ENCODE assay signal across 26 cellular contexts in genomic region chr2:145088733-145089132, GRCh38.
"Had no signal": no experiment of that assay in that cellular context is flagged by ENCODE, and none has a peak within 500 bp of the region (broad histone marks: within the 10 kb centered on the region; RNA-seq: fewer than 3 reads in every experiment).

No MANE protein-coding gene starts in this region.

- H3K36me3 ChIP-seq: brain microvascular endothelial cell, pancreas, prostate gland, thoracic aorta, uterus had no signal

- H3K4me3 ChIP-seq: pancreas, prostate gland, skin epidermis, thoracic aorta, uterus had no signal

- H3K27ac ChIP-seq: brain microvascular endothelial cell, pancreas, prostate gland, skin epidermis, thoracic aorta, uterus had no signal

- DNase-seq: activated CD4-positive, alpha-beta T cell treated with anti-CD3 and anti-CD28 coated beads for 36 hours; activated CD4-positive, alpha-beta T cell treated with anti-CD3 and anti-CD28 coated beads, Interleukin-2, amount 50 U/mL, for 48 hours; activated CD4-positive, CD25-positive, alpha-beta regulatory T cell; activated CD8-positive, alpha-beta memory T cell treated with anti-CD3 and anti-CD28 coated beads for 24 hours; activated effector memory CD4-positive, alpha-beta T cell treated with Interleukin-2 at 50 U/mL for 16 hours; activated naive CD4-positive, alpha-beta T cell treated with Interleukin-2 at 50 U/mL for 16 hours; aorta; brain microvascular endothelial cell; caudate nucleus; head of caudate nucleus; hippocampal formation; kidney; left colon; mammary epithelial cell; naive thymus-derived CD4-positive, alpha-beta T cell; nucleus accumbens; pancreas; retina; stimulated activated CD4-positive, alpha-beta T cell treated with anti-CD3 and anti-CD28 coated beads, Interleukin-12 subunit alpha, Interleukin-12 subunit beta, amount 100 ng/mL, for 4 hours; stimulated activated CD4-positive, alpha-beta T cell treated with anti-CD3 and anti-CD28 coated beads, Interleukin-4, amount 100 ng/mL, for 1 hour; stimulated activated naive CD8-positive, alpha-beta T cell treated with anti-CD3 and anti-CD28 coated beads, Interleukin-15, Interleukin-2, amounts not matched to agents 100 U/mL and 50 U/mL, for 24 hours; T-helper 2 cell; uterus had no signal

- H3K4me1 ChIP-seq: pancreas, prostate gland, uterus had no signal

- H3K27me3 ChIP-seq: brain microvascular endothelial cell, pancreas, uterus had no signal

- H3K9me3 ChIP-seq: pancreas, prostate gland, thoracic aorta, uterus had no signal
